ENCODE assay signal across 20 cellular contexts in genomic region chr17:1918346-1919021, GRCh38.
"Had no signal": no experiment of that assay in that cellular context is flagged by ENCODE, and none has a peak within 500 bp of the region (broad histone marks: within the 10 kb centered on the region; RNA-seq: fewer than 3 reads in every experiment).

No MANE protein-coding gene starts in this region.

- H3K4me1 Mint-ChIP-seq: activated CD4-positive, alpha-beta T cell treated with anti-CD3 and anti-CD28 coated beads, Interleukin-2, amount 10 ng/mL, durations not matched to agents 24 days and 14 days; activated CD8-positive, alpha-beta memory T cell treated with anti-CD3 and anti-CD28 coated beads, Interleukin-2, amount 10 ng/mL, durations not matched to agents 7 days and 5 days; activated naive CD4-positive, alpha-beta T cell treated with anti-CD3 and anti-CD28 coated beads, Interleukin-2, amount 50 U/mL, for 24 hours; central memory CD8-positive, alpha-beta T cell; T-helper 17 cell had no signal

- H3K27ac Mint-ChIP-seq: activated B cell treated with CpG ODN at 0.5 μM for 24 hours; activated CD4-positive, alpha-beta T cell treated with anti-CD3 and anti-CD28 coated beads, Interleukin-2, amount 10 ng/mL, durations not matched to agents 24 days and 14 days; activated CD8-positive, alpha-beta memory T cell treated with anti-CD3 and anti-CD28 coated beads, Interleukin-2, amount 10 ng/mL, durations not matched to agents 7 days and 5 days; activated naive CD4-positive, alpha-beta T cell treated with anti-CD3 and anti-CD28 coated beads, Interleukin-2, amount 50 U/mL, for 24 hours; activated T-cell treated with anti-CD3 and anti-CD28 coated beads, Interleukin-2, amount 50 U/mL, for 24 hours; activated T-helper 1 cell treated with anti-CD3 and anti-CD28 coated beads, Interleukin-12 subunit alpha, Interleukin-12 subunit beta, Interleukin-2, Interleukin-4 antibody, amounts not matched to agents 30 ng/mL and 10 ng/mL and 1 ng/mL, durations not matched to agents 14 hours and 24 hours and 36 hours; T-helper 17 cell had no signal

- H3K27ac ChIP-seq: ascending aorta, body of pancreas, KMS-11 had no signal

- H3K9ac ChIP-seq: KMS-11 had no signal

- H3K36me3 Mint-ChIP-seq: activated CD8-positive, alpha-beta memory T cell treated with anti-CD3 and anti-CD28 coated beads, Interleukin-2, amount 10 ng/mL, durations not matched to agents 7 days and 5 days; activated naive CD4-positive, alpha-beta T cell treated with anti-CD3 and anti-CD28 coated beads, Interleukin-2, amount 50 U/mL, for 24 hours had no signal

- H3K4me3 Mint-ChIP-seq: activated B cell treated with CpG ODN at 0.5 μM for 24 hours; activated CD4-positive, alpha-beta T cell treated with anti-CD3 and anti-CD28 coated beads, Interleukin-2, amount 10 ng/mL, durations not matched to agents 24 days and 14 days; activated CD8-positive, alpha-beta memory T cell treated with anti-CD3 and anti-CD28 coated beads, Interleukin-2, amount 10 ng/mL, durations not matched to agents 7 days and 5 days; activated naive CD4-positive, alpha-beta T cell treated with anti-CD3 and anti-CD28 coated beads, Interleukin-2, amount 50 U/mL, for 24 hours; activated T-cell treated with anti-CD3 and anti-CD28 coated beads, Interleukin-2, amount 50 U/mL, for 24 hours; activated T-helper 1 cell treated with anti-CD3 and anti-CD28 coated beads, Interleukin-12 subunit alpha, Interleukin-12 subunit beta, Interleukin-2, Interleukin-4 antibody, amounts not matched to agents 30 ng/mL and 10 ng/mL and 1 ng/mL, durations not matched to agents 14 hours and 24 hours and 36 hours; central memory CD8-positive, alpha-beta T cell; T-helper 17 cell had no signal

- ATAC-seq: activated CD8-positive, alpha-beta memory T cell treated with anti-CD3 and anti-CD28 coated beads, Interleukin-2, amount 10 ng/mL, durations not matched to agents 7 days and 5 days; body of pancreas; T-helper 17 cell had no signal

- H3K36me3 ChIP-seq: ascending aorta had no signal

- DNase-seq: activated B cell treated with CpG ODN at 0.5 μM for 24 hours; activated CD4-positive, alpha-beta T cell treated with anti-CD3 and anti-CD28 coated beads for 1 hour; activated CD4-positive, alpha-beta T cell treated with anti-CD3 and anti-CD28 coated beads, Interleukin-2, amount 10 ng/mL, durations not matched to agents 24 days and 14 days; activated CD4-positive, alpha-beta T cell treated with anti-CD3 and anti-CD28 coated beads, Interleukin-2, amount 50 U/mL, for 48 hours; activated CD8-positive, alpha-beta memory T cell treated with anti-CD3 and anti-CD28 coated beads, Interleukin-2, amount 10 ng/mL, durations not matched to agents 7 days and 5 days; activated effector memory CD4-positive, alpha-beta T cell treated with Interleukin-2 at 50 U/mL for 16 hours; activated naive CD4-positive, alpha-beta T cell; activated T-cell treated with anti-CD3 and anti-CD28 coated beads, Interleukin-2, amount 50 U/mL, for 24 hours; body of pancreas; NCI-H1092; NCI-H1930; NCI-H524; SHP77 treated with DMSO at 0.1 percent for 48 hours; T-helper 17 cell; T-helper 9 cell had no signal

- H3K4me2 ChIP-seq: KMS-11 had no signal

- H3K9me3 ChIP-seq: ascending aorta, body of pancreas had no signal

- H3K27me3 Mint-ChIP-seq: activated B cell treated with CpG ODN at 0.5 μM for 24 hours; activated naive CD4-positive, alpha-beta T cell treated with anti-CD3 and anti-CD28 coated beads, Interleukin-2, amount 50 U/mL, for 24 hours had no signal

- H3K9me3 Mint-ChIP-seq: activated B cell treated with CpG ODN at 0.5 μM for 24 hours; activated CD4-positive, alpha-beta T cell treated with anti-CD3 and anti-CD28 coated beads, Interleukin-2, amount 10 ng/mL, durations not matched to agents 24 days and 14 days; activated naive CD4-positive, alpha-beta T cell treated with anti-CD3 and anti-CD28 coated beads, Interleukin-2, amount 50 U/mL, for 24 hours; activated T-cell treated with anti-CD3 and anti-CD28 coated beads, Interleukin-2, amount 50 U/mL, for 24 hours; activated T-helper 1 cell treated with anti-CD3 and anti-CD28 coated beads, Interleukin-12 subunit alpha, Interleukin-12 subunit beta, Interleukin-2, Interleukin-4 antibody, amounts not matched to agents 30 ng/mL and 10 ng/mL and 1 ng/mL, durations not matched to agents 14 hours and 24 hours and 36 hours; central memory CD8-positive, alpha-beta T cell had no signal

- H3K27me3 ChIP-seq: ascending aorta, body of pancreas had no signal

- H3K4me1 ChIP-seq: ascending aorta, body of pancreas had no signal

- H3K4me3 ChIP-seq: ascending aorta, body of pancreas had no signal
